Comparison of ENCODE assay signal across 10 cellular contexts in genomic region chr2:232988444-232988843, GRCh38. TPM values are rescaled to one million over a fixed set of nuclear protein-coding genes. Genes with fewer than 3 reads are reported as not detected.
A peak's percentile ranks its signal among the peaks of the same experiment; 100 is the strongest.
DNase-seq lines count a peak whose midpoint lies in the region; ATAC-seq and TF ChIP-seq lines count a peak whose summit lies in the region.
"Had no signal": no experiment of that assay in that cellular context is flagged by ENCODE, and none has a peak within 500 bp of the region (broad histone marks: within the 10 kb centered on the region; RNA-seq: fewer than 3 reads in every experiment).

No MANE protein-coding gene starts in this region.

- no peaks in the 10 kb centered on the region for H3K4me1 ChIP-seq in BE2C

- H3K36me3 ChIP-seq in MG63 (no peaks in the 10 kb centered on the region), BE2C (no peaks in the 10 kb centered on the region)

- H3K4me3 ChIP-seq in MG63 (no peak overlapping the region), BE2C (ENCODE audit: low read depth, low read length) (no peak overlapping the region)

- H3K4me1 Mint-ChIP-seq in nephron (peaks cover 17% of the 10 kb centered on the region), nephron progenitor cell (peaks cover 10% of the 10 kb centered on the region)
- H3K4me1 Mint-ChIP-seq: memory B cell had no signal

- H3K27me3 Mint-ChIP-seq in nephron (ENCODE audit: low read depth) (peaks cover 7% of the 10 kb centered on the region), nephron progenitor cell (ENCODE audit: low read depth, poor library complexity) (peaks cover 11% of the 10 kb centered on the region)

- H3K27ac Mint-ChIP-seq in nephron (peak overlapping the region; percentile 35 to 86 (median 83)), nephron progenitor cell (no peak overlapping the region)
- H3K27ac Mint-ChIP-seq: memory B cell had no signal

- peaks cover 10% of the 10 kb centered on the region for H3K9me3 Mint-ChIP-seq in nephron
- H3K9me3 Mint-ChIP-seq in nephron progenitor cell, result peaks cover 17% of the 10 kb centered on the region

- H3K4me3 Mint-ChIP-seq in nephron (no peak overlapping the region), nephron progenitor cell (no peak overlapping the region)
- H3K4me3 Mint-ChIP-seq: memory B cell had no signal

- H3K36me3 Mint-ChIP-seq in nephron (ENCODE audit: low read depth) (no peaks in the 10 kb centered on the region), nephron progenitor cell (ENCODE audit: low read depth) (no peaks in the 10 kb centered on the region)

- H3K9me3 ChIP-seq in MG63 (peaks cover 5% of the 10 kb centered on the region), BE2C (no peaks in the 10 kb centered on the region)

- H3K27me3 ChIP-seq in MG63 (no peaks in the 10 kb centered on the region), BE2C (peaks cover 11% of the 10 kb centered on the region)

- DNase-seq in Daoy (ENCODE audit: low read depth) (peak; percentile 96), MG63 (peak; percentile 98), dermis blood vessel endothelial cell (peak; percentile 27), DMS79 treated with DMSO at 0.1 percent for 48 hours (lab: John Stamatoyannopoulos, UW) (no peak), nephron progenitor cell (no peak), BE2C (no peak)
- DNase-seq: NCI-H1436 treated with DMSO at 0.1 percent for 48 hours had no signal

- TF ChIP-seq CTCF in nephron (IDR thresholded peaks at IDR 0.05; ENCODE audit: unreplicated experiment in 3 of 3), result no peak
- no peak for TF ChIP-seq CTCF in nephron progenitor cell (IDR thresholded peaks at IDR 0.05)
- TF ChIP-seq CTCF in BE2C (IDR thresholded peaks at IDR 0.05; ENCODE audit: low read depth, low read length), result no peak

- no peak for ATAC-seq in HG03095 (IDR thresholded peaks at IDR 0.05; ENCODE audit: unreplicated experiment)

RNA-seq across cellular contexts. Expression of gene NGEF, which starts 24.6 kb away (rescaled TPM):
- total RNA-seq in Daoy (2014; rRNA removed; shearing (Covaris generic)), result 0.17 and 3.3 TPM in 2 replicates
- 26.1 and 52.2 TPM in 2 replicates for total RNA-seq in MG63 (2014; rRNA removed; shearing (Covaris generic); ENCODE audit: low replicate concordance)
- total RNA-seq in dermis blood vessel endothelial cell, result 0.17 and 0.33 TPM in 2 replicates
- not detected for polyA plus RNA-seq in BE2C (2012; ENCODE audit: insufficient read depth, insufficient read length, low read depth)

RNA-seq across cellular contexts. Expression of gene NEU2, which starts 44.0 kb away (rescaled TPM):
- not detected in 2 replicates for total RNA-seq in Daoy (2014; rRNA removed; shearing (Covaris generic))
- not detected in 2 replicates for total RNA-seq in MG63 (2014; rRNA removed; shearing (Covaris generic); ENCODE audit: low replicate concordance)
- not detected in 2 replicates for total RNA-seq in dermis blood vessel endothelial cell
- not detected for polyA plus RNA-seq in BE2C (2012; ENCODE audit: insufficient read depth, insufficient read length, low read depth)

Comparison
In these comparisons a context has a peak if more than half of its experiments do, and no peak if none do; other contexts are left out.
1. DNase-seq: peak in Daoy (single experiment), MG63 (single experiment) and dermis blood vessel endothelial cell (single experiment); none in DMS79 treated with DMSO at 0.1 percent for 48 hours (single experiment), nephron progenitor cell (single experiment) and BE2C (single experiment).